Comparison of ENCODE assay signal across 20 cellular contexts in genomic region chr3:74861211-74861610, GRCh38.
DNase-seq lines count a peak whose midpoint lies in the region; ATAC-seq and TF ChIP-seq lines count a peak whose summit lies in the region.
"Had no signal": no experiment of that assay in that cellular context is flagged by ENCODE, and none has a peak within 500 bp of the region (broad histone marks: within the 10 kb centered on the region; RNA-seq: fewer than 3 reads in every experiment).

No MANE protein-coding gene starts in this region.

- POLR2A ChIA-PET in SK-N-SH (lab: Yijun Ruan, JAX), result no interaction called here

- no peak for ATAC-seq in SK-N-SH treated with all-trans-retinoic acid at 6 μM for 48 hours
- ATAC-seq: A549 had no signal

- H3K27me3 Mint-ChIP-seq in endodermal cell (ENCODE audit: insufficient read depth), result peaks cover 2% of the 10 kb centered on the region
- H3K27me3 Mint-ChIP-seq: CD4-positive, alpha-beta T cell; CD8-positive, alpha-beta memory T cell had no signal

- no peak; the same call in 1 of the 2 replicates for TF ChIP-seq CTCF in SK-N-SH (IDR thresholded peaks at IDR 0.05)
- TF ChIP-seq CTCF in endodermal cell (conservative IDR thresholded peaks at IDR 0.05), result peak; percentile 56
- TF ChIP-seq CTCF in GM13976 (IDR thresholded peaks at IDR 0.05; ENCODE audit: borderline replicate concordance, control extremely low read depth, extremely low read depth, insufficient read depth, missing control alignments), result no peak

- H3K9me3 Mint-ChIP-seq in endodermal cell, result no peaks in the 10 kb centered on the region
- H3K9me3 Mint-ChIP-seq: CD14-positive monocyte had no signal

- H3K4me2 ChIP-seq in SK-N-SH, result no peak overlapping the region
- H3K4me2 ChIP-seq: A549; BLaER1 treated with 17β-estradiol and CSF1 and Interleukin-3, amounts not matched to agents 10 nM and 100 nM had no signal

- CTCF ChIA-PET in SK-N-SH (lab: Yijun Ruan, JAX), result no interaction called here

- H3K9me3 ChIP-seq in SK-N-SH, result no peaks in the 10 kb centered on the region
- H3K9me3 ChIP-seq in endodermal cell (ENCODE audit: control insufficient read depth, low read length), result no peaks in the 10 kb centered on the region
- H3K9me3 ChIP-seq: A549; BE2C; BLaER1 treated with 17β-estradiol and CSF1 and Interleukin-3, amounts not matched to agents 10 nM and 100 nM; HAP-1 had no signal

- no peak for DNase-seq in SK-N-SH
- DNase-seq in NCI-H69 (lab: John Stamatoyannopoulos, UW), result peak; percentile 44
- no peak for DNase-seq in endodermal cell
- no peak for DNase-seq in dedifferentiated amniotic fluid mesenchymal stem cell (ENCODE audit: extremely low spot score)
- no peak for DNase-seq in GM13976 (ENCODE audit: low spot score)
- no peak for DNase-seq in mucosa of gallbladder (ENCODE audit: low spot score)
- DNase-seq: 8988T; ACHN; AML-193; BE2C; CD4-positive, alpha-beta T cell; CD8-positive, alpha-beta memory T cell; DMS 273 treated with DMSO at 0.1 percent for 48 hours; DND-41; GOT3 had no signal

- H3K36me3 ChIP-seq in SK-N-SH (replicated peaks in 1 of 2; ENCODE audit: control insufficient read depth in 1 of 2, insufficient read depth in 2 of 2, low read length in 1 of 2) (no peaks in the 10 kb centered on the region), endodermal cell (ENCODE audit: control insufficient read depth, insufficient read depth, low read length) (no peaks in the 10 kb centered on the region)
- H3K36me3 ChIP-seq: BE2C; BLaER1 treated with 17β-estradiol and CSF1 and Interleukin-3, amounts not matched to agents 10 nM and 100 nM; HAP-1 had no signal

- no peak overlapping the region for H2AFZ ChIP-seq in SK-N-SH (ENCODE audit: low read depth)

- no peaks in the 10 kb centered on the region for H3K9me2 ChIP-seq in SK-N-SH

- TF ChIP-seq EP300 in SK-N-SH (IDR thresholded peaks at IDR 0.05; ENCODE audit: borderline replicate concordance in 1 of 2, low read depth in 1 of 2, low read length in 1 of 2), result no peak

- H3K4me1 ChIP-seq in SK-N-SH (ENCODE audit: control insufficient read depth in 1 of 2, insufficient read depth in 2 of 2, low read depth in 1 of 2, low read length in 1 of 2), result no peaks in the 10 kb centered on the region; a peak in 2 of 4 replicates
- no peaks in the 10 kb centered on the region for H3K4me1 ChIP-seq in endodermal cell (ENCODE audit: control insufficient read depth, insufficient read depth, low read length)
- H3K4me1 ChIP-seq: A549; BE2C; BLaER1 treated with 17β-estradiol and CSF1 and Interleukin-3, amounts not matched to agents 10 nM and 100 nM; HAP-1 had no signal

- H3K9ac ChIP-seq in SK-N-SH, result no peak overlapping the region
- no peak overlapping the region for H3K9ac ChIP-seq in endodermal cell (ENCODE audit: extremely low read depth, low read length, poor library complexity, severe bottlenecking)
- H3K9ac ChIP-seq: BLaER1 treated with 17β-estradiol and CSF1 and Interleukin-3, amounts not matched to agents 10 nM and 100 nM had no signal

- no peak overlapping the region for H3K4me3 Mint-ChIP-seq in endodermal cell
- H3K4me3 Mint-ChIP-seq: CD14-positive monocyte; CD4-positive, alpha-beta T cell; CD8-positive, alpha-beta memory T cell had no signal

- no peaks in the 10 kb centered on the region for H4K20me1 ChIP-seq in SK-N-SH (ENCODE audit: insufficient read depth)
- H4K20me1 ChIP-seq: BLaER1 treated with 17β-estradiol and CSF1 and Interleukin-3, amounts not matched to agents 10 nM and 100 nM had no signal

- H3K4me3 ChIP-seq in SK-N-SH (ENCODE audit: low read depth in 2 of 2, low read length in 1 of 2) (no peak overlapping the region), endodermal cell (ENCODE audit: low read length) (no peak overlapping the region)
- H3K4me3 ChIP-seq: A549; BLaER1 treated with 17β-estradiol and CSF1 and Interleukin-3, amounts not matched to agents 10 nM and 100 nM; HAP-1 had no signal

- peak; percentile 13; the same call in 1 of the 2 replicates for TF ChIP-seq RAD21 in SK-N-SH (IDR thresholded peaks at IDR 0.05; ENCODE audit: low read length)

- H3K79me2 ChIP-seq in SK-N-SH (ENCODE audit: insufficient read depth), result no peaks in the 10 kb centered on the region

- H3K27me3 ChIP-seq in SK-N-SH (ENCODE audit: insufficient read depth) (no peaks in the 10 kb centered on the region), endodermal cell (ENCODE audit: control insufficient read depth, insufficient read depth, low read length, poor library complexity, severe bottlenecking) (no peaks in the 10 kb centered on the region)
- H3K27me3 ChIP-seq: BE2C; BLaER1 treated with 17β-estradiol and CSF1 and Interleukin-3, amounts not matched to agents 10 nM and 100 nM had no signal

- WGBS in SK-N-SH (ENCODE audit: low lambda C conversion rate), result 35% methylated on average over 3 of the region's 3 CpGs
- 80 to 83% methylated on average over 2 to 3 of the region's 3 CpGs for WGBS in endodermal cell (ENCODE audit: insufficient coverage in 1 of 2, insufficient read length in 1 of 2), 2 experiments

- no peaks in the 10 kb centered on the region for H3K36me3 Mint-ChIP-seq in endodermal cell (ENCODE audit: low read depth)
- H3K36me3 Mint-ChIP-seq: CD14-positive monocyte; CD8-positive, alpha-beta memory T cell had no signal

- H3K4me1 Mint-ChIP-seq in endodermal cell, result no peaks in the 10 kb centered on the region
- H3K4me1 Mint-ChIP-seq: CD14-positive monocyte; CD8-positive, alpha-beta memory T cell had no signal

- in situ Hi-C loops in GM13976 (cut with MboI; ENCODE audit: low sequenced_read_pairs, unreplicated experiment), result no loop called here

- H3F3A ChIP-seq in SK-N-SH (replicated peaks; ENCODE audit: insufficient read depth), result no peaks in the 10 kb centered on the region

- H3K27ac ChIP-seq in SK-N-SH (ENCODE audit: low read depth in 2 of 2, low read length in 1 of 2) (no peak overlapping the region), endodermal cell (ENCODE audit: low read depth, low read length) (no peak overlapping the region)
- H3K27ac ChIP-seq: A549; BLaER1 treated with 17β-estradiol and CSF1 and Interleukin-3, amounts not matched to agents 10 nM and 100 nM had no signal

- no peak overlapping the region for H3K27ac Mint-ChIP-seq in endodermal cell
- H3K27ac Mint-ChIP-seq: CD14-positive monocyte; CD4-positive, alpha-beta T cell; CD8-positive, alpha-beta memory T cell had no signal

TF ChIP-seq in SK-N-SH, 30 proteins besides CTCF, POLR2A, EP300 and RAD21:
- no peak for TF ChIP-seq USF2 (IDR thresholded peaks at IDR 0.05; ENCODE audit: borderline replicate concordance, low read depth, low read length)

TF ChIP-seq in SK-N-SH treated with all-trans-retinoic acid at 6 μM for 48 hours, 23 proteins besides CTCF, POLR2A, EP300 and RAD21 (continues in another document):
- TF ChIP-seq ZNF8 (CRISPR knock-in tag; IDR thresholded peaks at IDR 0.05) (no peak), TOX (CRISPR knock-in tag; IDR thresholded peaks at IDR 0.05; ENCODE audit: borderline replicate concordance) (no peak), RARB (CRISPR knock-in tag; IDR thresholded peaks at IDR 0.05) (no peak), ZFP3 (CRISPR knock-in tag; IDR thresholded peaks at IDR 0.05) (no peak), TCF4 (CRISPR knock-in tag; IDR thresholded peaks at IDR 0.05; ENCODE audit: borderline replicate concordance) (no peak), OSR1 (CRISPR knock-in tag; IDR thresholded peaks at IDR 0.05) (no peak), CSDC2 (CRISPR knock-in tag; IDR thresholded peaks at IDR 0.05) (no peak), CREB5 (CRISPR knock-in tag; IDR thresholded peaks at IDR 0.05; ENCODE audit: low read depth) (no peak), PATZ1 (CRISPR knock-in tag; IDR thresholded peaks at IDR 0.05; ENCODE audit: borderline replicate concordance) (no peak), PPARA (CRISPR knock-in tag; IDR thresholded peaks at IDR 0.05; ENCODE audit: borderline replicate concordance) (no peak), ARNTL (CRISPR knock-in tag; IDR thresholded peaks at IDR 0.05; ENCODE audit: borderline replicate concordance, low read depth) (no peak), SNAI2 (CRISPR knock-in tag; IDR thresholded peaks at IDR 0.05) (no peak)
